1 cellular context compared by ENCODE assay signal in genomic region chr15:73715417-73715816, GRCh38.
TF ChIP-seq lines count a peak whose summit lies in the region.

No MANE protein-coding gene starts in this region.

TF ChIP-seq in SK-N-SH treated with all-trans-retinoic acid at 6 μM for 48 hours, 23 proteins besides CTCF, POLR2A, EP300 and RAD21 (continued from another document):
- TF ChIP-seq TSHZ2 (CRISPR knock-in tag; IDR thresholded peaks at IDR 0.05) (no peak), CREB5 (CRISPR knock-in tag; IDR thresholded peaks at IDR 0.05; ENCODE audit: low read depth) (no peak), TOX (CRISPR knock-in tag; IDR thresholded peaks at IDR 0.05; ENCODE audit: borderline replicate concordance) (no peak), ZNF565 (CRISPR knock-in tag; conservative IDR thresholded peaks at IDR 0.05; ENCODE audit: low read depth) (no peak), TCF4 (CRISPR knock-in tag; IDR thresholded peaks at IDR 0.05; ENCODE audit: borderline replicate concordance) (no peak), ARNTL (CRISPR knock-in tag; IDR thresholded peaks at IDR 0.05; ENCODE audit: borderline replicate concordance, low read depth) (no peak), POU6F1 (CRISPR knock-in tag; IDR thresholded peaks at IDR 0.05; ENCODE audit: borderline replicate concordance, low read depth) (no peak), ZFP30 (CRISPR knock-in tag; IDR thresholded peaks at IDR 0.05) (no peak), SNAI2 (CRISPR knock-in tag; IDR thresholded peaks at IDR 0.05) (no peak), ISL1 (CRISPR knock-in tag; IDR thresholded peaks at IDR 0.05) (no peak), ZNF70 (CRISPR knock-in tag; IDR thresholded peaks at IDR 0.05) (no peak), RARB (CRISPR knock-in tag; IDR thresholded peaks at IDR 0.05) (no peak), ZC3H10 (CRISPR knock-in tag; IDR thresholded peaks at IDR 0.05) (no peak)
